12 cellular contexts compared by ENCODE assay signal in the genomic region with DNA sequence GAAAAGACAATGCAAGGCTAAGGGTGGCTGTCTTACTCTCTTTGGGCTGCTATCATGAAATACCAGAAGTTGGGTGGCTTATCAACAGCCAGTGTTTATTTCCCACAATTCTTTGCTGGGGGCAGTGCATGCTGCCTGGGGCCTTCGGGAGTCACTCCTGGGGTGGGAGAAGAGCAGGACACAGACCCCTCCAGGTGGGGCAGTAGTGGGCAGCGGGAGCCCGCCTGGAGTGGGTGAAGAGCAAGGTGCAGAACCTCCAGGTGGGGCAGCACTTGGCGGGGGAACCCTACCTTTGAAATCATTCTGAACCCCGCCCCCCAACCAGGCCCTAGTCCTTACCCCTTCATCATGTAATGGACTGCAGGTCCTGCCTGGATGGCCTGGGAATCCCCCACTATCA.
DNase-seq lines count a peak whose midpoint lies in the region; ATAC-seq, FAIRE-seq and TF ChIP-seq lines count a peak whose summit lies in the region.
"Had no signal": no experiment of that assay in that cellular context is flagged by ENCODE, and none has a peak within 500 bp of the region (broad histone marks: within the 10 kb centered on the region; RNA-seq: fewer than 3 reads in every experiment).

No MANE protein-coding gene starts in this region.

- H2BK15ac ChIP-seq in H9 (ENCODE audit: low read depth, low read length): no peak overlapping the region

- no peak overlapping the region for H3K27ac Mint-ChIP-seq in H9

- H3K14ac ChIP-seq in H9 (ENCODE audit: insufficient read depth, low read length): no peak overlapping the region

- no peak overlapping the region for H4K5ac ChIP-seq in H9 (ENCODE audit: insufficient read length, low read depth, low read length)

- H3K9ac ChIP-seq in H9 (ENCODE audit: extremely low read depth, insufficient read length, low read length): no peak overlapping the region
- no peak overlapping the region for H3K9ac ChIP-seq in keratinocyte (ENCODE audit: control insufficient read depth, extremely low read depth, insufficient read depth, low read length)
- H3K9ac ChIP-seq: BLaER1 had no signal

- no peak overlapping the region for H3K27ac ChIP-seq in H9 (ENCODE audit: insufficient read length, low read depth, low read length)
- H3K27ac ChIP-seq in WERI-Rb-1: no peak overlapping the region
- H3K27ac ChIP-seq in keratinocyte (ENCODE audit: control insufficient read depth, insufficient read depth, low read length): no peak overlapping the region
- H3K27ac ChIP-seq: BLaER1 had no signal

- no peaks in the 10 kb centered on the region for H3K9me1 ChIP-seq in keratinocyte (ENCODE audit: control insufficient read depth, extremely low read depth, insufficient read depth, low read length)

- no peak overlapping the region for H3K4me2 ChIP-seq in H9 (ENCODE audit: insufficient read depth, insufficient read length, low read length)
- H3K4me2 ChIP-seq in keratinocyte (ENCODE audit: control insufficient read depth, extremely low read depth, insufficient read depth, low read depth, low read length): no peak overlapping the region
- H3K4me2 ChIP-seq: BLaER1 had no signal

- H3K23ac ChIP-seq in H9 (ENCODE audit: insufficient read length, low read depth, low read length): no peak overlapping the region

- TF ChIP-seq CTCF in H9 (conservative IDR thresholded peaks at IDR 0.05) (peak; percentile 17; the same call in 2 of the 3 replicates), WERI-Rb-1 (IDR thresholded peaks at IDR 0.05; ENCODE audit: low read depth, low read length) (peak; percentile 20; the same call in 1 of the 2 replicates), keratinocyte (optimal IDR thresholded peaks at IDR 0.05 in 1 of 3, IDR thresholded peaks at IDR 0.05 in 1 of 3, conservative IDR thresholded peaks at IDR 0.05 in 1 of 3; ENCODE audit: extremely low read depth in 1 of 3, insufficient read depth in 2 of 3, low read length in 3 of 3) (no peak)

- no peak overlapping the region for H2AK5ac ChIP-seq in H9 (ENCODE audit: insufficient read length, low read length)

- H2BK12ac ChIP-seq in H9 (ENCODE audit: insufficient read length, low read depth, low read length): no peak overlapping the region

- peaks cover 0 to 1% of the 10 kb centered on the region in 2 experiments; a peak in 2 of 5 replicates for H3K9me3 Mint-ChIP-seq in H9

- H3K27me3 Mint-ChIP-seq in H9 (ENCODE audit: low read depth): no peaks in the 10 kb centered on the region

- H2BK120ac ChIP-seq in H9 (ENCODE audit: low read depth, low read length, poor library complexity, severe bottlenecking): no peak overlapping the region

- H3T11ph ChIP-seq in H9 (ENCODE audit: low read length): no peak overlapping the region

- no peaks in the 10 kb centered on the region for H4K20me1 ChIP-seq in H9 (ENCODE audit: control insufficient read depth, insufficient read depth, insufficient read length)
- H4K20me1 ChIP-seq in keratinocyte (ENCODE audit: control insufficient read depth, extremely low read depth, insufficient read depth, low read length): no peaks in the 10 kb centered on the region
- H4K20me1 ChIP-seq: BLaER1 had no signal

- no peak overlapping the region for H3K18ac ChIP-seq in H9 (ENCODE audit: insufficient read length, low read depth, low read length)

- H3K4me3 Mint-ChIP-seq in H9: no peak overlapping the region

- no peaks in the 10 kb centered on the region for H3K4me1 ChIP-seq in H9 (ENCODE audit: insufficient read depth, low read length)
- peaks cover 41% of the 10 kb centered on the region for H3K4me1 ChIP-seq in keratinocyte (ENCODE audit: control insufficient read depth, extremely low read depth, insufficient read depth, low read length)
- H3K4me1 ChIP-seq: BLaER1 had no signal

- H2AFZ ChIP-seq in H9 (ENCODE audit: low read length) (no peak overlapping the region), keratinocyte (ENCODE audit: control insufficient read depth, low read length) (no peak overlapping the region)

- H3K79me1 ChIP-seq in H9 (ENCODE audit: insufficient read depth, low read depth, low read length, poor library complexity, severe bottlenecking): no peaks in the 10 kb centered on the region

- no peak overlapping the region for H4K91ac ChIP-seq in H9 (ENCODE audit: insufficient read length, low read depth, low read length)

- no peaks in the 10 kb centered on the region for H3K23me2 ChIP-seq in H9 (ENCODE audit: insufficient read length, low read depth, low read length, poor library complexity, severe bottlenecking)

- H3K36me3 Mint-ChIP-seq in H9 (ENCODE audit: insufficient read depth in 1 of 3, low read depth in 3 of 3): no peaks in the 10 kb centered on the region

- H3K27me3 ChIP-seq in H9 (ENCODE audit: insufficient read depth, low read length) (no peaks in the 10 kb centered on the region), WERI-Rb-1 (ENCODE audit: insufficient read depth, low read depth, severe bottlenecking) (no peaks in the 10 kb centered on the region), keratinocyte (ENCODE audit: control insufficient read depth, extremely low read depth, insufficient read depth, low read length) (no peaks in the 10 kb centered on the region)
- H3K27me3 ChIP-seq: BLaER1 had no signal

- H3K56ac ChIP-seq in H9 (ENCODE audit: insufficient read length, low read depth, low read length): no peak overlapping the region

- H3K79me2 ChIP-seq in H9 (ENCODE audit: insufficient read depth, low read length) (no peaks in the 10 kb centered on the region), keratinocyte (ENCODE audit: control insufficient read depth, insufficient read depth, low read length) (no peaks in the 10 kb centered on the region)

- H3K4ac ChIP-seq in H9 (ENCODE audit: low read depth, low read length): no peak overlapping the region

- no peak overlapping the region for H2BK20ac ChIP-seq in H9 (ENCODE audit: low read depth, low read length, poor library complexity, severe bottlenecking)

- FAIRE-seq in keratinocyte (lab: Jason Lieb, UNC): peak; percentile 23
- FAIRE-seq: GM19239 had no signal

- no peaks in the 10 kb centered on the region for H3K9me3 ChIP-seq in H9 (ENCODE audit: control insufficient read depth, low read depth, low read length)
- H3K9me3 ChIP-seq in WERI-Rb-1 (ENCODE audit: severe bottlenecking): no peaks in the 10 kb centered on the region
- H3K9me3 ChIP-seq in keratinocyte (ENCODE audit: control insufficient read depth, low read depth, low read length): no peaks in the 10 kb centered on the region
- H3K9me3 ChIP-seq: BLaER1 had no signal

- H3K4me3 ChIP-seq in WERI-Rb-1 (ENCODE audit: low read depth, low read length) (no peak overlapping the region), keratinocyte (ENCODE audit: control insufficient read depth in 2 of 3, extremely low read depth in 1 of 3, insufficient read depth in 2 of 3, low read depth in 1 of 3, low read length in 3 of 3) (no peak overlapping the region)
- H3K4me3 ChIP-seq: BLaER1 had no signal

- no peak overlapping the region for H4K8ac ChIP-seq in H9 (replicated peaks; ENCODE audit: insufficient read length, low read depth, low read length)

- H3K4me1 Mint-ChIP-seq in H9: peaks cover 4 to 7% of the 10 kb centered on the region in 2 experiments; a peak in 3 of 4 replicates

- dilution Hi-C loops in keratinocyte (cut with MboI; ENCODE audit: extremely low pct_ligation_motif_present, low sequenced_read_pairs): no loop called here

- no peak overlapping the region for H2BK5ac ChIP-seq in H9 (ENCODE audit: insufficient read length, low read length)

- DNase-seq in H9 (no peak), WERI-Rb-1 (no peak), keratinocyte (ENCODE audit: low read depth, low spot score) (no peak), posterior vena cava (ENCODE audit: low spot score) (peak; percentile 43), OCI-M2 (lab: John Stamatoyannopoulos, UW; ENCODE audit: unreplicated experiment) (no peak), NCI-H1105 treated with DMSO at 0.1 percent for 48 hours (lab: John Stamatoyannopoulos, UW) (no peak)
- DNase-seq: AML-193, DMS53, GF-D8 had no signal

- H3K36me3 ChIP-seq in WERI-Rb-1 (no peaks in the 10 kb centered on the region), keratinocyte (ENCODE audit: control insufficient read depth in 2 of 2, extremely low read depth in 1 of 2, insufficient read depth in 2 of 2, low read length in 2 of 2) (no peaks in the 10 kb centered on the region)
- H3K36me3 ChIP-seq: BLaER1 had no signal

- intact Hi-C loops in posterior vena cava (cut with DNase I): loop anchor here in 1 of 2 donors (10.0 kb wide), 1 partner anchor 258 kb away; no protein-coding TSS in a partner anchor

- no CpG with 5 or more reads among the region's 5 CpGs for WGBS in H9 (ENCODE audit: extremely low coverage, insufficient read length, low lambda C conversion rate)

- ATAC-seq in HG03432 (IDR thresholded peaks at IDR 0.05; ENCODE audit: unreplicated experiment): no peak

Comparison
In these comparisons a context has a peak if more than half of its experiments do, and no peak if none do; other contexts are left out.
1. CTCF ChIP-seq: peak in H9 (single experiment) and WERI-Rb-1 (single experiment); none in keratinocyte (0 of 3).